12 cellular contexts compared by ENCODE assay signal in the genomic region with DNA sequence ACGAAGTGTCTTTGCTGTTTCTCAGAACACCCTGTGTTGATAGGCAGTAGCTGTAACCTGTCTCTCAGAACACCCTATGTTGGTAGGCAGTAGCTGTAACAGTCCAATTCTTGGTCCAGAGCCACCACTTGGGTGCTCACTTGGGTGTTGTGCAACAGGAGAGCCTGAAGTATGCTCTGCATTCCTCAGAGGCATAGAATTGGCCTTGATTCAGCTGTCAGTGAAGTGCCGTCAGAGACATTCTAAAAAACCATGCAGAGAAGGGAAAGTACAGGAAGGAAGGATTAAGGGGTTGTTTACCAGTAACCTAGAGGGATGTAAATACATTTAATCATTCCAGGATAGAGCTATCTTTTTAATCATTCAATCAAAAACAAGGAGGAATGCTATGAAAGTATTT.
DNase-seq lines count a peak whose midpoint lies in the region; ATAC-seq and TF ChIP-seq lines count a peak whose summit lies in the region.
"Had no signal": no experiment of that assay in that cellular context is flagged by ENCODE, and none has a peak within 500 bp of the region (broad histone marks: within the 10 kb centered on the region; RNA-seq: fewer than 3 reads in every experiment).

No MANE protein-coding gene starts in this region.

- no peaks in the 10 kb centered on the region for H3K27me3 ChIP-seq in adrenal gland
- H3K27me3 ChIP-seq in heart right ventricle: no peaks in the 10 kb centered on the region

- H3K36me3 ChIP-seq in adrenal gland (replicated peaks in 1 of 2): no peaks in the 10 kb centered on the region
- H3K36me3 ChIP-seq in heart right ventricle: no peaks in the 10 kb centered on the region

- H3K27ac ChIP-seq in adrenal gland: peak overlapping the region in 1 of 5 donors; percentile 35
- H3K27ac ChIP-seq in heart right ventricle: peak overlapping the region in 1 of 10 donors; percentile 11

- H3K36me3 Mint-ChIP-seq in HFFc6 (ENCODE audit: low read depth): no peaks in the 10 kb centered on the region
- H3K36me3 Mint-ChIP-seq in activated T-helper 2 cell treated with anti-CD3 and anti-CD28 coated beads, Interferon-gamma antibody, Interleukin-2, Interleukin-4, amounts not matched to agents 10 μg/mL and 5 μg/mL and 100 μg/mL, durations not matched to agents 14 hours and 24 hours and 36 hours (ENCODE audit: low read depth): no peaks in the 10 kb centered on the region

- H3K27me3 Mint-ChIP-seq in HFFc6 (ENCODE audit: insufficient read depth): no peaks in the 10 kb centered on the region; the same call in 1 of the 2 replicates
- no peaks in the 10 kb centered on the region for H3K27me3 Mint-ChIP-seq in activated T-helper 2 cell treated with anti-CD3 and anti-CD28 coated beads, Interferon-gamma antibody, Interleukin-2, Interleukin-4, amounts not matched to agents 10 μg/mL and 5 μg/mL and 100 μg/mL, durations not matched to agents 14 hours and 24 hours and 36 hours (ENCODE audit: low read depth)
- H3K27me3 Mint-ChIP-seq: progenitor cell of endocrine pancreas; stimulated activated naive CD8-positive, alpha-beta T cell treated with anti-CD3 and anti-CD28 coated beads, Interleukin-15, Interleukin-2, amounts not matched to agents 100 ng/mL and 50 ng/mL, for 24 hours had no signal

- no peaks in the 10 kb centered on the region for H3K9me3 ChIP-seq in adrenal gland (replicated peaks in 1 of 3)
- H3K9me3 ChIP-seq in heart right ventricle: peaks cover 0 to 6% (median 0%) of the 10 kb centered on the region in 11 donors

- TF ChIP-seq POLR2A in adrenal gland (IDR thresholded peaks at IDR 0.05): no peak

- DNase-seq in HFFc6 (peak; percentile 77), adrenal gland (peak; percentile 62 to 94 (median 87)), heart right ventricle (peak; percentile 36 to 55), stromal cell of bone marrow (ENCODE audit: low read depth) (peak; percentile 41), NCI-H774 (lab: John Stamatoyannopoulos, UW) (no peak), NOMO-1 treated with dmso at 0.1 percent for 144 hours (lab: John Stamatoyannopoulos, UW; ENCODE audit: unreplicated experiment) (no peak), NCI-H345 (lab: John Stamatoyannopoulos, UW) (no peak)
- no peak for DNase-seq in activated T-helper 2 cell treated with anti-CD3 and anti-CD28 coated beads, Interferon-gamma antibody, Interleukin-2, Interleukin-4, amounts not matched to agents 10 μg/mL and 5 μg/mL and 100 μg/mL, durations not matched to agents 14 hours and 24 hours and 36 hours (ENCODE audit: low spot score)
- DNase-seq: activated effector memory CD4-positive, alpha-beta T cell treated with Interleukin-2 at 50 U/mL for 16 hours had no signal

- intact Hi-C loops in adrenal gland (cut with DNase I): no loop called here
- intact Hi-C loops in heart right ventricle (cut with DNase I): loop anchor here in 1 of 10 donors (2.0 kb wide), 1 partner anchor 41 kb away; no protein-coding TSS in a partner anchor
- intact Hi-C loops in activated T-helper 2 cell treated with anti-CD3 and anti-CD28 coated beads, Interferon-gamma antibody, Interleukin-2, Interleukin-4, amounts not matched to agents 10 μg/mL and 5 μg/mL and 100 μg/mL, durations not matched to agents 14 hours and 24 hours and 36 hours (cut with micrococcal nuclease): no loop called here

- WGBS in adrenal gland, 4 donors: 37 to 46% (median 41%) methylated on average over 2 of the region's 2 CpGs
- WGBS in heart right ventricle, 2 donors: 24 to 33% methylated on average over 2 of the region's 2 CpGs

- H3K27ac Mint-ChIP-seq in HFFc6: no peak overlapping the region
- no peak overlapping the region for H3K27ac Mint-ChIP-seq in activated T-helper 2 cell treated with anti-CD3 and anti-CD28 coated beads, Interferon-gamma antibody, Interleukin-2, Interleukin-4, amounts not matched to agents 10 μg/mL and 5 μg/mL and 100 μg/mL, durations not matched to agents 14 hours and 24 hours and 36 hours
- H3K27ac Mint-ChIP-seq: progenitor cell of endocrine pancreas; stimulated activated naive CD8-positive, alpha-beta T cell treated with anti-CD3 and anti-CD28 coated beads, Interleukin-15, Interleukin-2, amounts not matched to agents 100 ng/mL and 50 ng/mL, for 24 hours had no signal

- ATAC-seq in heart right ventricle: peak; percentile 80 to 99 (median 89)
- ATAC-seq: GM12878 had no signal

- H3K4me1 Mint-ChIP-seq in HFFc6 (ENCODE audit: low read depth): peaks cover 21% of the 10 kb centered on the region
- H3K4me1 Mint-ChIP-seq in activated T-helper 2 cell treated with anti-CD3 and anti-CD28 coated beads, Interferon-gamma antibody, Interleukin-2, Interleukin-4, amounts not matched to agents 10 μg/mL and 5 μg/mL and 100 μg/mL, durations not matched to agents 14 hours and 24 hours and 36 hours (ENCODE audit: low read depth): peaks cover 10% of the 10 kb centered on the region

- H3K4me3 ChIP-seq in adrenal gland (no peak overlapping the region), heart right ventricle (no peak overlapping the region)
- H3K4me3 ChIP-seq: GM12878 had no signal

- no peaks in the 10 kb centered on the region for H3K9me3 Mint-ChIP-seq in HFFc6
- H3K9me3 Mint-ChIP-seq in activated T-helper 2 cell treated with anti-CD3 and anti-CD28 coated beads, Interferon-gamma antibody, Interleukin-2, Interleukin-4, amounts not matched to agents 10 μg/mL and 5 μg/mL and 100 μg/mL, durations not matched to agents 14 hours and 24 hours and 36 hours: peaks cover 6% of the 10 kb centered on the region
- H3K9me3 Mint-ChIP-seq: stimulated activated naive CD8-positive, alpha-beta T cell treated with anti-CD3 and anti-CD28 coated beads, Interleukin-15, Interleukin-2, amounts not matched to agents 100 ng/mL and 50 ng/mL, for 24 hours had no signal

- peak overlapping the region; percentile 1; the same call in 1 of the 2 replicates for H3K4me3 Mint-ChIP-seq in HFFc6
- H3K4me3 Mint-ChIP-seq in activated T-helper 2 cell treated with anti-CD3 and anti-CD28 coated beads, Interferon-gamma antibody, Interleukin-2, Interleukin-4, amounts not matched to agents 10 μg/mL and 5 μg/mL and 100 μg/mL, durations not matched to agents 14 hours and 24 hours and 36 hours (ENCODE audit: low read depth): no peak overlapping the region
- H3K4me3 Mint-ChIP-seq: stimulated activated naive CD8-positive, alpha-beta T cell treated with anti-CD3 and anti-CD28 coated beads, Interleukin-15, Interleukin-2, amounts not matched to agents 100 ng/mL and 50 ng/mL, for 24 hours had no signal

- H3K4me1 ChIP-seq in adrenal gland (replicated peaks in 1 of 2) (peaks cover 12 to 30% of the 10 kb centered on the region in 2 donors), heart right ventricle (peaks cover 0 to 25% (median 6%) of the 10 kb centered on the region in 9 donors)

- TF ChIP-seq CTCF in HFFc6 (IDR thresholded peaks at IDR 0.05): no peak
- TF ChIP-seq CTCF in adrenal gland (IDR thresholded peaks at IDR 0.05): no peak
- no peak for TF ChIP-seq CTCF in heart right ventricle (IDR thresholded peaks at IDR 0.05)

Comparison
In these comparisons a context has a peak if more than half of its experiments do, and no peak if none do; other contexts are left out.
1. DNase-seq: peak in HFFc6 (single experiment), adrenal gland (7 of 7), heart right ventricle (2 of 2) and stromal cell of bone marrow (single experiment); none in NCI-H774 (single experiment), NOMO-1 treated with dmso at 0.1 percent for 144 hours (single experiment), activated T-helper 2 cell treated with anti-CD3 and anti-CD28 coated beads, Interferon-gamma antibody, Interleukin-2, Interleukin-4, amounts not matched to agents 10 μg/mL and 5 μg/mL and 100 μg/mL, durations not matched to agents 14 hours and 24 hours and 36 hours (single experiment) and NCI-H345 (single experiment).